8 cellular contexts compared by ENCODE assay signal in the genomic region with DNA sequence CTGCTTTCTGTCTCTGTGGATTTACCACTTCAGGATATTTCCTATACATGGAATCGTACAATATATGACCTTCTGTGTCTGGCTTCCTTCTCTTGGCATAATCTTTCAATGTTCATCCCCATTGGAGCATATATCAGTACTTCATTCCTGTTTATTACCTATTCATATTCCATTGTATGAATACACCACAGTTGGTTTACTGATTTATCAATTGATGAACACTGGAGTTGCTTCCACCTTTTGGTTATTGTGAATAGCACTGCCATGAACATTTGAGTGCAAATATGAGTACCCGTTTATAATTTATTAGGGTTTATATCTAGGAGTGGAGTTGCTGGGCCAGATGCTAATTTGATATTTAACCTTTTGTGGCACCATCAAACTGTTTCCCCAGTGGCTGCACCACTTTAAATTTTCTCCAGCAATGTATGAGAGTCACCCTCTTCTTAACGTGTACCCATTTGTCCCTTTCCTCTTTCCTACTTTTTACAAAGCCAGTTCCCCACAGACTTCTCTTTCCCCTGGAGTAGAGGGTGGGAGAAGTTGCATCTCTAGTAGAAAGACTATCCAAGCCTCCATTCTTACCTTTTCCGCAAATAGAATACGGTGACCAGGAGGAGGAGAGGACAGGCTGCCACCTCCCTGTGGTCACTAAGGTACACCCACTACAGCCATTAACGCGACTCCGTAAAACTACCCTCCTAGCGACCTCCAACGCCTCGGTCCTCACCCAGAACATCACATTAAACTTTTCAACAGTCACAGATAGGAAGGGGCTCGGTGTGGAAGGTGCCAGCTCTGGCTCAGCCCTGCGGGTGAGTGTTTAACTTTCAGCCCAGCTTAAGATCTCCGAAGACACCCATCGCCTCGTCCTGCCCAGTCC. TPM values are rescaled to one million over a fixed set of nuclear protein-coding genes. Genes with fewer than 3 reads are reported as not detected.
DNase-seq lines count a peak whose midpoint lies in the region; ATAC-seq, FAIRE-seq and TF ChIP-seq lines count a peak whose summit lies in the region.

No MANE protein-coding gene starts in this region.

- H3K4me1 ChIP-seq in Peyer's patch (peaks cover 0 to 48% (median 17%) of the 10 kb centered on the region in 4 donors), gastroesophageal sphincter (peaks cover 2 to 44% (median 13%) of the 10 kb centered on the region in 3 donors), small intestine (ENCODE audit: control insufficient read depth in 2 of 2, insufficient read depth in 1 of 2, low read depth in 1 of 2, low read length in 1 of 2) (peaks cover 5 to 6% of the 10 kb centered on the region in 2 donors)

- no peak for TF ChIP-seq EP300 in gastroesophageal sphincter (IDR thresholded peaks at IDR 0.05)

- no peaks in the 10 kb centered on the region for H3K9me3 ChIP-seq in Peyer's patch
- no peaks in the 10 kb centered on the region for H3K9me3 ChIP-seq in gastroesophageal sphincter
- H3K9me3 ChIP-seq in small intestine (ENCODE audit: control insufficient read depth, low read depth) = no peaks in the 10 kb centered on the region

- TF ChIP-seq POLR2A in Peyer's patch (IDR thresholded peaks at IDR 0.05) = no peak
- no peak for TF ChIP-seq POLR2A in gastroesophageal sphincter (IDR thresholded peaks at IDR 0.05)

- TF ChIP-seq CTCF in GM12865 (IDR thresholded peaks at IDR 0.05; ENCODE audit: insufficient read depth, low read depth, low read length, missing control alignments) (no peak), Peyer's patch (IDR thresholded peaks at IDR 0.05) (no peak), gastroesophageal sphincter (IDR thresholded peaks at IDR 0.05) (peak in 1 of 4 experiments; percentile 10)

- H3K4me3 ChIP-seq in GM12865 (ENCODE audit: low read depth, low read length) = peak overlapping the region; percentile 83
- H3K4me3 ChIP-seq in Peyer's patch = peak overlapping the region; percentile 39 to 63 (median 56)
- peak overlapping the region; percentile 57 to 91 for H3K4me3 ChIP-seq in gastroesophageal sphincter
- H3K4me3 ChIP-seq in small intestine (ENCODE audit: low read depth in 1 of 2, low read length in 2 of 2) = peak overlapping the region in 1 of 2 donors; percentile 54

- H3K27me3 ChIP-seq in Peyer's patch (no peaks in the 10 kb centered on the region), gastroesophageal sphincter (no peaks in the 10 kb centered on the region), small intestine (ENCODE audit: control insufficient read depth in 2 of 2, insufficient read depth in 2 of 2, low read length in 2 of 2) (no peaks in the 10 kb centered on the region)

- H3K36me3 ChIP-seq in Peyer's patch = no peaks in the 10 kb centered on the region
- H3K36me3 ChIP-seq in gastroesophageal sphincter = no peaks in the 10 kb centered on the region
- H3K36me3 ChIP-seq in small intestine (ENCODE audit: control insufficient read depth in 2 of 2, insufficient read depth in 2 of 2, low read length in 2 of 2) = no peaks in the 10 kb centered on the region

- H3K27ac ChIP-seq in Peyer's patch = peak overlapping the region; percentile 78 to 95 (median 89)
- H3K27ac ChIP-seq in gastroesophageal sphincter = peak overlapping the region; percentile 90 to 99 (median 94)
- H3K27ac ChIP-seq in small intestine (ENCODE audit: low read depth in 1 of 2, low read length in 1 of 2) = peak overlapping the region; percentile 96 to 99

- DNase-seq in GM12865 (ENCODE audit: low read depth) = no peak
- DNase-seq in Peyer's patch = no peak
- no peak for DNase-seq in small intestine
- no peak for DNase-seq in NCI-H524 treated with DMSO at 0.1 percent for 48 hours (lab: John Stamatoyannopoulos, UW)

- 13 to 34% methylated on average over 5 to 9 of the region's 16 CpGs for WGBS in gastroesophageal sphincter (ENCODE audit: low coverage in 1 of 2), 2 donors
- 29 to 33% (median 30%) methylated on average over 16 of the region's 16 CpGs for WGBS in small intestine, 3 donors

- ATAC-seq in gastroesophageal sphincter = no peak
- ATAC-seq in esophagus mucosa = no peak
- no peak for ATAC-seq in GM21515 (IDR thresholded peaks at IDR 0.05; ENCODE audit: unreplicated experiment)
- ATAC-seq in GM19455 (IDR thresholded peaks at IDR 0.05; ENCODE audit: unreplicated experiment) = no peak

- FAIRE-seq in small intestine (lab: Jason Lieb, UNC) = no peak

RNA-seq across cellular contexts. Expression of gene SCD, which starts 25.6 kb away (rescaled TPM):
- total RNA-seq in Peyer's patch (10 to 100 TPM in 3 of 4 donors, 1 to 10 TPM in 1; 7.8 to 69.9 (median 34.2) TPM), gastroesophageal sphincter (10 to 100 TPM in 3 of 4 donors, 1 to 10 TPM in 1; 9.1 to 25.2 (median 14.0) TPM), esophagus mucosa (297 TPM)
- 100 to 1,000 TPM in 1 of 3 donors, 10 to 100 TPM in 2; 14.8 to 144 (median 20.5) TPM for polyA plus RNA-seq in small intestine

RNA-seq across cellular contexts. Expression of gene PKD2L1, which starts 42.6 kb away (rescaled TPM):
- total RNA-seq in Peyer's patch = not detected
- not detected for total RNA-seq in gastroesophageal sphincter
- polyA plus RNA-seq in small intestine = under 1 TPM in 2 of 3 donors, not detected in 1; 0.10 to 0.27 TPM
- total RNA-seq in esophagus mucosa = not detected
